Comparison of ENCODE assay signal across 1 cellular context in the genomic region with DNA sequence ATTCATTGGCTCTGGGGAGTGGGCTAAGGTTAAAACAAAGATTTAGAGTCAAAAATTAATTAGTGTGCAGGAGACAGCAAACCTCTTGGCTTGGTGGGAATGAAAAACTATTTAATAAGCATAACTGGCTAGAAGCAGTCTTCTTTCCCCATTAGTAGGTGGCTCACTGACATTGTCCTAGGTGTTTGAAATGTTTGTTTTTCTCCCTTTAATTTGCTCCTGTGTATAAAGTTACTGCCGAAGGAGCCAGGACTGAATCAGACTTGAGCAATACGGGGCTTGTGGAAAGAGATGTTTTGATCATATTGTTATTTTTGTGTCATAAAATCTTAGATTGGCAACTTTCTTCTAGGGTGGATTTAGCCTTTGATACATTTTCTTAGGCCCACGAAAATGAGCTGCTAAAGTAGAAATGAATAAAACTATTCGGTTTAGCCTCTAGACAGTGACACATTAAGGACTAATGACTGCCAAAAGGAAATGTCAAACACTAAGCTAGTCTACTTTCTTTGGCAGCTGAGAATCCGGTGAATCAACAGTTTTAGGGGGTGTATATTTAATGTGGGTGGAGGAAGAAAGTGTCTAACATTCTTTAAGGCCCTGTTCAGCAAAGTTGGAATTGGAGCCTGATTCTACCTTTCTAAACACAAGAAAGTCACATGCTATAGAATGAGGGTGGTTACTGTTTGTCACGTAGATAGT.
TF ChIP-seq lines count a peak whose summit lies in the region.

No MANE protein-coding gene starts in this region.

TF ChIP-seq in HEK293, 187 proteins besides CTCF, POLR2A, EP300 and RAD21 (continued from another document):
- TF ChIP-seq, protein P1, sequence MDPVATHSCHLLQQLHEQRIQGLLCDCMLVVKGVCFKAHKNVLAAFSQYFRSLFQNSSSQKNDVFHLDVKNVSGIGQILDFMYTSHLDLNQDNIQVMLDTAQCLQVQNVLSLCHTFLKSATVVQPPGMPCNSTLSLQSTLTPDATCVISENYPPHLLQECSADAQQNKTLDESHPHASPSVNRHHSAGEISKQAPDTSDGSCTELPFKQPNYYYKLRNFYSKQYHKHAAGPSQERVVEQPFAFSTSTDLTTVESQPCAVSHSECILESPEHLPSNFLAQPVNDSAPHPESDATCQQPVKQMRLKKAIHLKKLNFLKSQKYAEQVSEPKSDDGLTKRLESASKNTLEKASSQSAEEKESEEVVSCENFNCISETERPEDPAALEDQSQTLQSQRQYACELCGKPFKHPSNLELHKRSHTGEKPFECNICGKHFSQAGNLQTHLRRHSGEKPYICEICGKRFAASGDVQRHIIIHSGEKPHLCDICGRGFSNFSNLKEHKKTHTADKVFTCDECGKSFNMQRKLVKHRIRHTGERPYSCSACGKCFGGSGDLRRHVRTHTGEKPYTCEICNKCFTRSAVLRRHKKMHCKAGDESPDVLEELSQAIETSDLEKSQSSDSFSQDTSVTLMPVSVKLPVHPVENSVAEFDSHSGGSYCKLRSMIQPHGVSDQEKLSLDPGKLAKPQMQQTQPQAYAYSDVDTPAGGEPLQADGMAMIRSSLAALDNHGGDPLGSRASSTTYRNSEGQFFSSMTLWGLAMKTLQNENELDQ (tag by site-specific recombination; IDR thresholded peaks at IDR 0.05; ENCODE audit: low read depth) = no peak
- TF ChIP-seq ZNF2 (tag by site-specific recombination; IDR thresholded peaks at IDR 0.05) = no peak
- TF ChIP-seq KLF16 (tag by site-specific recombination; IDR thresholded peaks at IDR 0.05) = no peak
- TF ChIP-seq ZNF701 (tag by site-specific recombination; IDR thresholded peaks at IDR 0.05) = no peak
- TF ChIP-seq FEZF1 (tag by site-specific recombination; IDR thresholded peaks at IDR 0.05) = no peak
- TF ChIP-seq, protein P2, sequence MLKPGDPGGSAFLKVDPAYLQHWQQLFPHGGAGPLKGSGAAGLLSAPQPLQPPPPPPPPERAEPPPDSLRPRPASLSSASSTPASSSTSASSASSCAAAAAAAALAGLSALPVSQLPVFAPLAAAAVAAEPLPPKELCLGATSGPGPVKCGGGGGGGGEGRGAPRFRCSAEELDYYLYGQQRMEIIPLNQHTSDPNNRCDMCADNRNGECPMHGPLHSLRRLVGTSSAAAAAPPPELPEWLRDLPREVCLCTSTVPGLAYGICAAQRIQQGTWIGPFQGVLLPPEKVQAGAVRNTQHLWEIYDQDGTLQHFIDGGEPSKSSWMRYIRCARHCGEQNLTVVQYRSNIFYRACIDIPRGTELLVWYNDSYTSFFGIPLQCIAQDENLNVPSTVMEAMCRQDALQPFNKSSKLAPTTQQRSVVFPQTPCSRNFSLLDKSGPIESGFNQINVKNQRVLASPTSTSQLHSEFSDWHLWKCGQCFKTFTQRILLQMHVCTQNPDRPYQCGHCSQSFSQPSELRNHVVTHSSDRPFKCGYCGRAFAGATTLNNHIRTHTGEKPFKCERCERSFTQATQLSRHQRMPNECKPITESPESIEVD (tag by site-specific recombination; IDR thresholded peaks at IDR 0.05) = peak; percentile 60
- peak; percentile 41; the same call in 1 of the 2 replicates for TF ChIP-seq OSR2 (tag by site-specific recombination; IDR thresholded peaks at IDR 0.05)
- TF ChIP-seq, protein P3, sequence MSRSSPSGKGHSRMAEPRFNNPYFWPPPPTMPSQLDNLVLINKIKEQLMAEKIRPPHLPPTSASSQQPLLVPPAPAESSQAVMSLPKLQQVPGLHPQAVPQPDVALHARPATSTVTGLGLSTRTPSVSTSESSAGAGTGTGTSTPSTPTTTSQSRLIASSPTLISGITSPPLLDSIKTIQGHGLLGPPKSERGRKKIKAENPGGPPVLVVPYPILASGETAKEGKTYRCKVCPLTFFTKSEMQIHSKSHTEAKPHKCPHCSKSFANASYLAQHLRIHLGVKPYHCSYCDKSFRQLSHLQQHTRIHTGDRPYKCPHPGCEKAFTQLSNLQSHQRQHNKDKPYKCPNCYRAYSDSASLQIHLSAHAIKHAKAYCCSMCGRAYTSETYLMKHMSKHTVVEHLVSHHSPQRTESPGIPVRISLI (tag by site-specific recombination; IDR thresholded peaks at IDR 0.05) = no peak
- TF ChIP-seq, protein P4, sequence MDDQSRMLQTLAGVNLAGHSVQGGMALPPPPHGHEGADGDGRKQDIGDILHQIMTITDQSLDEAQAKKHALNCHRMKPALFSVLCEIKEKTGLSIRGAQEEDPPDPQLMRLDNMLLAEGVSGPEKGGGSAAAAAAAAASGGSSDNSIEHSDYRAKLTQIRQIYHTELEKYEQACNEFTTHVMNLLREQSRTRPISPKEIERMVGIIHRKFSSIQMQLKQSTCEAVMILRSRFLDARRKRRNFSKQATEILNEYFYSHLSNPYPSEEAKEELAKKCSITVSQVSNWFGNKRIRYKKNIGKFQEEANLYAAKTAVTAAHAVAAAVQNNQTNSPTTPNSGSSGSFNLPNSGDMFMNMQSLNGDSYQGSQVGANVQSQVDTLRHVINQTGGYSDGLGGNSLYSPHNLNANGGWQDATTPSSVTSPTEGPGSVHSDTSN (CRISPR knock-in tag; IDR thresholded peaks at IDR 0.05) = no peak
- TF ChIP-seq ZNF785 (tag by site-specific recombination; IDR thresholded peaks at IDR 0.05) = no peak
- no peak for TF ChIP-seq KLF9 (tag by site-specific recombination; IDR thresholded peaks at IDR 0.05; ENCODE audit: low read depth)
- TF ChIP-seq, protein P5, sequence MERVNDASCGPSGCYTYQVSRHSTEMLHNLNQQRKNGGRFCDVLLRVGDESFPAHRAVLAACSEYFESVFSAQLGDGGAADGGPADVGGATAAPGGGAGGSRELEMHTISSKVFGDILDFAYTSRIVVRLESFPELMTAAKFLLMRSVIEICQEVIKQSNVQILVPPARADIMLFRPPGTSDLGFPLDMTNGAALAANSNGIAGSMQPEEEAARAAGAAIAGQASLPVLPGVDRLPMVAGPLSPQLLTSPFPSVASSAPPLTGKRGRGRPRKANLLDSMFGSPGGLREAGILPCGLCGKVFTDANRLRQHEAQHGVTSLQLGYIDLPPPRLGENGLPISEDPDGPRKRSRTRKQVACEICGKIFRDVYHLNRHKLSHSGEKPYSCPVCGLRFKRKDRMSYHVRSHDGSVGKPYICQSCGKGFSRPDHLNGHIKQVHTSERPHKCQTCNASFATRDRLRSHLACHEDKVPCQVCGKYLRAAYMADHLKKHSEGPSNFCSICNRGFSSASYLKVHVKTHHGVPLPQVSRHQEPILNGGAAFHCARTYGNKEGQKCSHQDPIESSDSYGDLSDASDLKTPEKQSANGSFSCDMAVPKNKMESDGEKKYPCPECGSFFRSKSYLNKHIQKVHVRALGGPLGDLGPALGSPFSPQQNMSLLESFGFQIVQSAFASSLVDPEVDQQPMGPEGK (tag by site-specific recombination; IDR thresholded peaks at IDR 0.05) = no peak
- TF ChIP-seq, protein P6, sequence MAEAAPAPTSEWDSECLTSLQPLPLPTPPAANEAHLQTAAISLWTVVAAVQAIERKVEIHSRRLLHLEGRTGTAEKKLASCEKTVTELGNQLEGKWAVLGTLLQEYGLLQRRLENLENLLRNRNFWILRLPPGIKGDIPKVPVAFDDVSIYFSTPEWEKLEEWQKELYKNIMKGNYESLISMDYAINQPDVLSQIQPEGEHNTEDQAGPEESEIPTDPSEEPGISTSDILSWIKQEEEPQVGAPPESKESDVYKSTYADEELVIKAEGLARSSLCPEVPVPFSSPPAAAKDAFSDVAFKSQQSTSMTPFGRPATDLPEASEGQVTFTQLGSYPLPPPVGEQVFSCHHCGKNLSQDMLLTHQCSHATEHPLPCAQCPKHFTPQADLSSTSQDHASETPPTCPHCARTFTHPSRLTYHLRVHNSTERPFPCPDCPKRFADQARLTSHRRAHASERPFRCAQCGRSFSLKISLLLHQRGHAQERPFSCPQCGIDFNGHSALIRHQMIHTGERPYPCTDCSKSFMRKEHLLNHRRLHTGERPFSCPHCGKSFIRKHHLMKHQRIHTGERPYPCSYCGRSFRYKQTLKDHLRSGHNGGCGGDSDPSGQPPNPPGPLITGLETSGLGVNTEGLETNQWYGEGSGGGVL (tag by site-specific recombination; IDR thresholded peaks at IDR 0.05) = no peak
- TF ChIP-seq ZFP3 (tag by site-specific recombination; IDR thresholded peaks at IDR 0.05; ENCODE audit: low read depth) = no peak
- no peak for TF ChIP-seq ZNF48 (tag by site-specific recombination; IDR thresholded peaks at IDR 0.05)
- TF ChIP-seq ZNF660 (tag by site-specific recombination; IDR thresholded peaks at IDR 0.05) = peak; percentile 96
- no peak for TF ChIP-seq ZNF76 (tag by site-specific recombination; IDR thresholded peaks at IDR 0.05; ENCODE audit: borderline replicate concordance, low read depth)
- no peak for TF ChIP-seq ZNF423 (tag by site-specific recombination; IDR thresholded peaks at IDR 0.05)
- TF ChIP-seq, protein P7, sequence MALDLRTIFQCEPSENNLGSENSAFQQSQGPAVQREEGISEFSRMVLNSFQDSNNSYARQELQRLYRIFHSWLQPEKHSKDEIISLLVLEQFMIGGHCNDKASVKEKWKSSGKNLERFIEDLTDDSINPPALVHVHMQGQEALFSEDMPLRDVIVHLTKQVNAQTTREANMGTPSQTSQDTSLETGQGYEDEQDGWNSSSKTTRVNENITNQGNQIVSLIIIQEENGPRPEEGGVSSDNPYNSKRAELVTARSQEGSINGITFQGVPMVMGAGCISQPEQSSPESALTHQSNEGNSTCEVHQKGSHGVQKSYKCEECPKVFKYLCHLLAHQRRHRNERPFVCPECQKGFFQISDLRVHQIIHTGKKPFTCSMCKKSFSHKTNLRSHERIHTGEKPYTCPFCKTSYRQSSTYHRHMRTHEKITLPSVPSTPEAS (tag by site-specific recombination; IDR thresholded peaks at IDR 0.05) = no peak
- TF ChIP-seq, protein P8, sequence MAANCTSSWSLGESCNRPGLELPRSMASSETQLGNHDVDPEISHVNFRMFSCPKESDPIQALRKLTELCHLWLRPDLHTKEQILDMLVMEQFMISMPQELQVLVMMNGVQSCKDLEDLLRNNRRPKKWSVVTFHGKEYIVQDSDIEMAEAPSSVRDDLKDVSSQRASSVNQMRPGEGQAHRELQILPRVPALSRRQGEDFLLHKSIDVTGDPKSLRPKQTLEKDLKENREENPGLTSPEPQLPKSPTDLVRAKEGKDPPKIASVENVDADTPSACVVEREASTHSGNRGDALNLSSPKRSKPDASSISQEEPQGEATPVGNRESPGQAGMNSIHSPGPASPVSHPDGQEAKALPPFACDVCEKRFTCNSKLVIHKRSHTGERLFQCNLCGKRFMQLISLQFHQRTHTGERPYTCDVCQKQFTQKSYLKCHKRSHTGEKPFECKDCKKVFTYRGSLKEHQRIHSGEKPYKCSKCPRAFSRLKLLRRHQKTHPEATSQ (tag by site-specific recombination; IDR thresholded peaks at IDR 0.05) = no peak
- TF ChIP-seq, protein P9, sequence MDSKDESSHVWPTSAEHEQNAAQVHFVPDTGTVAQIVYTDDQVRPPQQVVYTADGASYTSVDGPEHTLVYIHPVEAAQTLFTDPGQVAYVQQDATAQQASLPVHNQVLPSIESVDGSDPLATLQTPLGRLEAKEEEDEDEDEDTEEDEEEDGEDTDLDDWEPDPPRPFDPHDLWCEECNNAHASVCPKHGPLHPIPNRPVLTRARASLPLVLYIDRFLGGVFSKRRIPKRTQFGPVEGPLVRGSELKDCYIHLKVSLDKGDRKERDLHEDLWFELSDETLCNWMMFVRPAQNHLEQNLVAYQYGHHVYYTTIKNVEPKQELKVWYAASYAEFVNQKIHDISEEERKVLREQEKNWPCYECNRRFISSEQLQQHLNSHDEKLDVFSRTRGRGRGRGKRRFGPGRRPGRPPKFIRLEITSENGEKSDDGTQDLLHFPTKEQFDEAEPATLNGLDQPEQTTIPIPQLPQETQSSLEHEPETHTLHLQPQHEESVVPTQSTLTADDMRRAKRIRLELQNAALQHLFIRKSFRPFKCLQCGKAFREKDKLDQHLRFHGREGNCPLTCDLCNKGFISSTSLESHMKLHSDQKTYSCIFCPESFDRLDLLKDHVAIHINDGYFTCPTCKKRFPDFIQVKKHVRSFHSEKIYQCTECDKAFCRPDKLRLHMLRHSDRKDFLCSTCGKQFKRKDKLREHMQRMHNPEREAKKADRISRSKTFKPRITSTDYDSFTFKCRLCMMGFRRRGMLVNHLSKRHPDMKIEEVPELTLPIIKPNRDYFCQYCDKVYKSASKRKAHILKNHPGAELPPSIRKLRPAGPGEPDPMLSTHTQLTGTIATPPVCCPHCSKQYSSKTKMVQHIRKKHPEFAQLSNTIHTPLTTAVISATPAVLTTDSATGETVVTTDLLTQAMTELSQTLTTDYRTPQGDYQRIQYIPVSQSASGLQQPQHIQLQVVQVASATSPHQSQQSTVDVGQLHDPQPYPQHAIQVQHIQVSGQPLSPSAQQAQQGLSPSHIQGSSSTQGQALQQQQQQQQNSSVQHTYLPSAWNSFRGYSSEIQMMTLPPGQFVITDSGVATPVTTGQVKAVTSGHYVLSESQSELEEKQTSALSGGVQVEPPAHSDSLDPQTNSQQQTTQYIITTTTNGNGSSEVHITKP (tag by site-specific recombination; IDR thresholded peaks at IDR 0.05) = no peak
- no peak for TF ChIP-seq ZNF654 (tag by site-specific recombination; IDR thresholded peaks at IDR 0.05; ENCODE audit: low read depth)
- no peak for TF ChIP-seq ZNF623 (tag by site-specific recombination; IDR thresholded peaks at IDR 0.05)
- TF ChIP-seq ZNF549 (tag by site-specific recombination; IDR thresholded peaks at IDR 0.05) = no peak
